ENCODE assay signal across 25 cellular contexts in the genomic region with DNA sequence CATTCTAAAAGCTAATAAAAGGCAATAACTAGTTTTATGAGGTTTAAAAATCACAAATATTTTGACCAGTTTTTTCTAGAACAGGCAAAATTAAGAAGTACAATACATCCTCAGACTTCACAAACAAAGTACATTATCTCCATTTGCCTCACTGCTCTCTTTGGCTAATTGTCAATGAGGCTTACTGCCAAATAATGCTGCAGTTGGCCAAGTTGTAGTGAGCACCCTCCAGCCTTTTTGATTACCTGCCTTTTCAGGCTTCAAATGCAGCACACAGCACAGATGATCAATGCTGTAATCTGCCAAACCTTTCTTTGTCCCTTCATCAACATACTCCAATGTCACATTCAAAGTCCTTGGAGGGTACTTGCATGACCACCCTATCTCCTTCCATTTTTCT.
"Had no signal": no experiment of that assay in that cellular context is flagged by ENCODE, and none has a peak within 500 bp of the region (broad histone marks: within the 10 kb centered on the region; RNA-seq: fewer than 3 reads in every experiment).

No MANE protein-coding gene starts in this region.

- H3K9ac ChIP-seq: SK-N-SH had no signal

- H3K36me3 ChIP-seq: adrenal gland, cardiac muscle cell, SJSA1 had no signal

- H3K9me3 ChIP-seq: adrenal gland, SJSA1, SK-N-SH had no signal

- H3K4me2 ChIP-seq: SK-N-SH had no signal

- DNase-seq: activated CD4-positive, alpha-beta T cell treated with anti-CD3 and anti-CD28 coated beads for 36 hours; activated CD4-positive, alpha-beta T cell treated with anti-CD3 and anti-CD28 coated beads, Interleukin-2, amount 10 ng/mL, durations not matched to agents 7 days and 5 days; activated CD4-positive, alpha-beta T cell treated with anti-CD3 and anti-CD28 coated beads, Interleukin-2, amount 50 U/mL, for 48 hours; activated CD8-positive, alpha-beta T cell treated with anti-CD3 and anti-CD28 coated beads, Interleukin-2, amount 10 ng/mL, durations not matched to agents 7 days and 5 days; activated gamma-delta T cell; activated naive CD4-positive, alpha-beta T cell treated with Interleukin-2 at 50 U/mL for 16 hours; activated T-cell treated with anti-CD3 and anti-CD28 coated beads, Interleukin-2, amount 50 U/mL, for 24 hours; adrenal gland; NCI-H1092 treated with DMSO at 0.1 percent for 48 hours; NCI-H1436; NCI-H1694; NCI-H1930; NCI-H2107; NCI-H2171; NCI-H510A; NCI-H526 treated with DMSO at 0.1 percent for 48 hours; NCI-H774; SHP77 treated with DMSO at 0.1 percent for 48 hours; SK-N-SH had no signal

- H3K4me1 ChIP-seq: adrenal gland, SJSA1 had no signal

- ATAC-seq: activated CD4-positive, alpha-beta T cell treated with anti-CD3 and anti-CD28 coated beads for 36 hours; activated CD4-positive, CD25-positive, alpha-beta regulatory T cell treated with anti-CD3 and anti-CD28 coated beads, Interleukin-2, amount 50 U/mL, for 24 hours; activated CD8-positive, alpha-beta T cell treated with anti-CD3 and anti-CD28 coated beads, Interleukin-2, amount 10 ng/mL, durations not matched to agents 7 days and 5 days; activated naive CD4-positive, alpha-beta T cell treated with anti-CD3 and anti-CD28 coated beads, Interleukin-2, amount 50 U/mL, for 72 hours; Panc1; WTC11 had no signal

- H3K27ac ChIP-seq: adrenal gland, cardiac muscle cell, SJSA1 had no signal

- H3K4me3 ChIP-seq: adrenal gland, cardiac muscle cell, SJSA1 had no signal

- H3K27me3 ChIP-seq: adrenal gland, cardiac muscle cell, SJSA1 had no signal
